21 cellular contexts compared by ENCODE assay signal in the genomic region with DNA sequence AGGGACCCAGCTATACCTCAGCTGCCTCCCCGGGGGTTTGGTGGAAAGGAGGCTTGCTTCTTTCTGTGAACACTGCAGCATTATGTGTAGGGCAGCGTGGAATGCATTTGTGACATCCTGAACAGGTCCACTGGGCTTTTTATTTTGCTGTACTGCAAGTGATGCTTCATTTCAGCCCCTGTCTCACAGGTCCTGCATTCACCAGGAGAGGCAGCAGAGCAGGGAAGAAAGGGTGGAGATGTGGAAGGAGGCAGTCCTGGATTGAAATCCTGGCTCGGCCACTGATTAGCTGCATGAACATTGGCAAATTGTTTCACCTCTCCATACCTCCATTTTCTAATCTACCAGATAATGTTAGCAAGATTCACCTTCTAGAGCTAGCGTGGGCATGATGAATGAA.
DNase-seq lines count a peak whose midpoint lies in the region; ATAC-seq, FAIRE-seq and TF ChIP-seq lines count a peak whose summit lies in the region.
"Had no signal": no experiment of that assay in that cellular context is flagged by ENCODE, and none has a peak within 500 bp of the region (broad histone marks: within the 10 kb centered on the region; RNA-seq: fewer than 3 reads in every experiment).

No MANE protein-coding gene starts in this region.

- H2BK120ac ChIP-seq in H1 (replicated peaks; ENCODE audit: low read depth, low read length) (no peak overlapping the region), H9 (ENCODE audit: low read depth, low read length, poor library complexity, severe bottlenecking) (no peak overlapping the region)

- H4K91ac ChIP-seq in H1 (replicated peaks; ENCODE audit: insufficient read length, low read length) (no peak overlapping the region), H9 (ENCODE audit: insufficient read length, low read depth, low read length) (no peak overlapping the region)

- 82% methylated on average over 4 of the region's 4 CpGs; no CpG with 5 or more reads in 1 of the 2 experiments for WGBS in H1 (ENCODE audit: extremely low coverage in 1 of 2, insufficient coverage in 1 of 2, insufficient read length in 1 of 2, insufficient replicate concordance in 2 of 2, low coverage in 1 of 2, low lambda C conversion rate in 2 of 2, missing lambda C conversion rate in 1 of 2), 2 experiments
- 85 to 87% (median 85%) methylated on average over 4 of the region's 4 CpGs for WGBS in adrenal gland, 4 donors
- no CpG with 5 or more reads among the region's 4 CpGs for WGBS in H9 (ENCODE audit: extremely low coverage, insufficient read length, low lambda C conversion rate)

- no peak overlapping the region for H3K23ac ChIP-seq in H1 (ENCODE audit: insufficient read length)
- no peak overlapping the region for H3K23ac ChIP-seq in H9 (ENCODE audit: insufficient read length, low read depth, low read length)

- H2BK15ac ChIP-seq in H1 (ENCODE audit: low read length) (no peak overlapping the region), H9 (ENCODE audit: low read depth, low read length) (no peak overlapping the region)

- no peak for TF ChIP-seq EP300 in H1 (IDR thresholded peaks at IDR 0.05; ENCODE audit: borderline replicate concordance in 1 of 2, low read depth in 2 of 2, low read length in 2 of 2)

- H3K4me3 ChIP-seq in BLaER1 (no peak overlapping the region), HFF-Myc (replicated peaks; ENCODE audit: low read depth, low read length) (no peak overlapping the region), H1 (ENCODE audit: extremely low read depth in 1 of 4, insufficient read depth in 2 of 4, low read depth in 3 of 4, low read length in 4 of 4) (no peak overlapping the region), adrenal gland (no peak overlapping the region)
- no peak overlapping the region for H3K4me3 ChIP-seq in CD8-positive, alpha-beta memory T cell (ENCODE audit: low read length)
- H3K4me3 ChIP-seq: GM23248 had no signal

- H3K9me3 Mint-ChIP-seq in CD8-positive, alpha-beta memory T cell, result no peaks in the 10 kb centered on the region
- H3K9me3 Mint-ChIP-seq in H9, result no peaks in the 10 kb centered on the region
- H3K9me3 Mint-ChIP-seq: CD4-positive, CD25-positive, alpha-beta regulatory T cell; IgD-negative memory B cell had no signal

- H4K8ac ChIP-seq in H1 (ENCODE audit: extremely low read depth, insufficient read depth, low read length), result no peak overlapping the region
- H4K8ac ChIP-seq in H9 (replicated peaks; ENCODE audit: insufficient read length, low read depth, low read length), result no peak overlapping the region

- H2BK12ac ChIP-seq in H1 (ENCODE audit: low read depth, low read length) (no peak overlapping the region), H9 (ENCODE audit: insufficient read length, low read depth, low read length) (no peak overlapping the region)

- H3K36me3 ChIP-seq in BLaER1 (no peaks in the 10 kb centered on the region), H1 (ENCODE audit: control insufficient read depth in 2 of 4, insufficient read depth in 4 of 4, low read length in 3 of 4) (no peaks in the 10 kb centered on the region), adrenal gland (replicated peaks in 1 of 2) (no peaks in the 10 kb centered on the region)
- H3K36me3 ChIP-seq in CD8-positive, alpha-beta memory T cell (ENCODE audit: insufficient read depth, low read length), result no peaks in the 10 kb centered on the region

- H3K4me3 Mint-ChIP-seq in CD8-positive, alpha-beta memory T cell, result no peak overlapping the region
- H3K4me3 Mint-ChIP-seq in H9, result no peak overlapping the region
- H3K4me3 Mint-ChIP-seq: CD4-positive, CD25-positive, alpha-beta regulatory T cell; IgD-negative memory B cell had no signal

- H3K36me3 Mint-ChIP-seq in CD8-positive, alpha-beta memory T cell, result no peaks in the 10 kb centered on the region
- no peaks in the 10 kb centered on the region for H3K36me3 Mint-ChIP-seq in H9 (ENCODE audit: insufficient read depth in 1 of 3, low read depth in 3 of 3)
- H3K36me3 Mint-ChIP-seq: CD4-positive, CD25-positive, alpha-beta regulatory T cell; IgD-negative memory B cell had no signal

- H3K18ac ChIP-seq in H1 (ENCODE audit: extremely low read depth, low read length) (no peak overlapping the region), H9 (ENCODE audit: insufficient read length, low read depth, low read length) (no peak overlapping the region)

- H3K27ac ChIP-seq in BLaER1 (no peak overlapping the region), H1 (ENCODE audit: low read depth, low read length) (no peak overlapping the region), adrenal gland (no peak overlapping the region), H9 (ENCODE audit: insufficient read length, low read depth, low read length) (no peak overlapping the region)
- no peak overlapping the region for H3K27ac ChIP-seq in CD8-positive, alpha-beta memory T cell (ENCODE audit: low read depth, low read length)
- H3K27ac ChIP-seq: GM23248 had no signal

- no peak overlapping the region for H3K56ac ChIP-seq in H1 (replicated peaks; ENCODE audit: insufficient read length, low read depth, low read length)
- no peak overlapping the region for H3K56ac ChIP-seq in H9 (ENCODE audit: insufficient read length, low read depth, low read length)

- TF ChIP-seq CTCF in HFF-Myc (IDR thresholded peaks at IDR 0.05; ENCODE audit: low read depth, low read length, missing control alignments) (peak; percentile 5), H1 (IDR thresholded peaks at IDR 0.05; ENCODE audit: control extremely low read depth in 1 of 3, insufficient read depth in 1 of 3, low read depth in 1 of 3, low read length in 3 of 3) (peak in 2 of 3 experiments; percentile 3 to 29; a peak in 2 of 4 replicates), adrenal gland (IDR thresholded peaks at IDR 0.05) (no peak), H9 (conservative IDR thresholded peaks at IDR 0.05) (no peak)

- POLR2A ChIA-PET in H1 (lab: Charles Lee; ENCODE audit: partially characterized antibody), result interaction anchor here (0.5 kb wide), 1 partner anchor 251 kb away, joined by 3 read pairs; no protein-coding TSS in a partner anchor
- POLR2A ChIA-PET in CD8-positive, alpha-beta memory T cell (lab: Charles Lee), result no interaction called here

- no peaks in the 10 kb centered on the region for H3K9me3 ChIP-seq in BLaER1
- H3K9me3 ChIP-seq in H1 (ENCODE audit: insufficient read depth in 2 of 2, low read depth in 1 of 2, low read length in 1 of 2), result no peaks in the 10 kb centered on the region
- no peaks in the 10 kb centered on the region for H3K9me3 ChIP-seq in adrenal gland (replicated peaks in 1 of 3)
- no peaks in the 10 kb centered on the region for H3K9me3 ChIP-seq in CD8-positive, alpha-beta memory T cell (ENCODE audit: low read length)
- no peaks in the 10 kb centered on the region for H3K9me3 ChIP-seq in H9 (ENCODE audit: control insufficient read depth, low read depth, low read length)

- H3K27me3 ChIP-seq in BLaER1 (no peaks in the 10 kb centered on the region), H1 (replicated peaks in 1 of 4; ENCODE audit: control insufficient read depth in 3 of 4, extremely low read depth in 1 of 4, insufficient read depth in 3 of 4, low read length in 3 of 4) (no peaks in the 10 kb centered on the region), adrenal gland (no peaks in the 10 kb centered on the region), H9 (ENCODE audit: insufficient read depth, low read length) (no peaks in the 10 kb centered on the region)
- H3K27me3 ChIP-seq in CD8-positive, alpha-beta memory T cell (ENCODE audit: insufficient read depth, low read length, poor library complexity, severe bottlenecking), result no peaks in the 10 kb centered on the region

- H4K5ac ChIP-seq in H1 (ENCODE audit: insufficient read length, low read depth, low read length) (no peak overlapping the region), H9 (ENCODE audit: insufficient read length, low read depth, low read length) (no peak overlapping the region)

- no peak overlapping the region for H3K4ac ChIP-seq in H1 (replicated peaks; ENCODE audit: insufficient read length, low read depth, low read length)
- no peak overlapping the region for H3K4ac ChIP-seq in H9 (ENCODE audit: low read depth, low read length)

- H3K79me2 ChIP-seq in H1 (ENCODE audit: control insufficient read depth in 1 of 2, insufficient read depth in 2 of 2, low read length in 2 of 2) (no peaks in the 10 kb centered on the region), H9 (ENCODE audit: insufficient read depth, low read length) (no peaks in the 10 kb centered on the region)

- H2BK5ac ChIP-seq in H1 (ENCODE audit: low read depth, low read length) (no peak overlapping the region), H9 (ENCODE audit: insufficient read length, low read length) (no peak overlapping the region)

- H3K9ac ChIP-seq in BLaER1, result no peak overlapping the region
- no peak overlapping the region for H3K9ac ChIP-seq in H1 (replicated peaks in 1 of 4; ENCODE audit: extremely low read depth in 1 of 4, low read depth in 3 of 4, low read length in 3 of 4)
- no peak overlapping the region for H3K9ac ChIP-seq in H9 (ENCODE audit: extremely low read depth, insufficient read length, low read length)
- H3K9ac ChIP-seq: GM23248 had no signal

- no peak overlapping the region for H3K14ac ChIP-seq in H1 (ENCODE audit: insufficient read length)
- H3K14ac ChIP-seq in H9 (ENCODE audit: insufficient read depth, low read length), result no peak overlapping the region

- H2BK20ac ChIP-seq in H1 (ENCODE audit: low read length) (no peak overlapping the region), H9 (ENCODE audit: low read depth, low read length, poor library complexity, severe bottlenecking) (no peak overlapping the region)

- no peak for TF ChIP-seq POLR2A in H1 (IDR thresholded peaks at IDR 0.05; ENCODE audit: control extremely low read depth in 1 of 2, low read depth in 2 of 2, low read length in 2 of 2)
- no peak for TF ChIP-seq POLR2A in H54 (IDR thresholded peaks at IDR 0.05; ENCODE audit: low read depth, low read length)
- no peak for TF ChIP-seq POLR2A in adrenal gland (IDR thresholded peaks at IDR 0.05)

- H3K4me2 ChIP-seq in BLaER1 (peak overlapping the region; percentile 81), H1 (ENCODE audit: insufficient read depth in 1 of 2, low read depth in 2 of 2, low read length in 2 of 2) (no peak overlapping the region), H9 (ENCODE audit: insufficient read depth, insufficient read length, low read length) (no peak overlapping the region)

- no peaks in the 10 kb centered on the region for H4K20me1 ChIP-seq in BLaER1
- no peaks in the 10 kb centered on the region for H4K20me1 ChIP-seq in H1 (replicated peaks in 1 of 2; ENCODE audit: control insufficient read depth in 1 of 2, insufficient read depth in 2 of 2, low read length in 2 of 2)
- no peaks in the 10 kb centered on the region for H4K20me1 ChIP-seq in H9 (ENCODE audit: control insufficient read depth, insufficient read depth, insufficient read length)

- H3K4me1 ChIP-seq in BLaER1, result peaks cover 93% of the 10 kb centered on the region
- peaks cover 0 to 4% (median 2%) of the 10 kb centered on the region in 4 experiments; a peak in 4 of 7 replicates for H3K4me1 ChIP-seq in H1 (replicated peaks in 1 of 4; ENCODE audit: control insufficient read depth in 3 of 4, insufficient read depth in 4 of 4, low read length in 3 of 4)
- H3K4me1 ChIP-seq in adrenal gland (replicated peaks in 1 of 2), result no peaks in the 10 kb centered on the region
- H3K4me1 ChIP-seq in CD8-positive, alpha-beta memory T cell (ENCODE audit: insufficient read depth, low read length), result no peaks in the 10 kb centered on the region
- peaks cover 3% of the 10 kb centered on the region; the same call in 1 of the 2 replicates for H3K4me1 ChIP-seq in H9 (ENCODE audit: insufficient read depth, low read length)

- ATAC-seq in SK-N-SH treated with all-trans-retinoic acid at 6 μM for 48 hours, result peak; percentile 26; the same call in 1 of the 3 replicates
- ATAC-seq: HCT116, HepG2 had no signal

- CTCF ChIA-PET in H1 (lab: Charles Lee; ENCODE audit: partially characterized antibody), result interaction anchor here (2.0 kb wide), 1 partner anchor 8 kb away, joined by 7 read pairs; no protein-coding TSS in a partner anchor
- CTCF ChIA-PET in CD8-positive, alpha-beta memory T cell (lab: Charles Lee), result no interaction called here

- H2AK5ac ChIP-seq in H1 (ENCODE audit: low read depth, low read length), result no peak overlapping the region
- H2AK5ac ChIP-seq in H9 (ENCODE audit: insufficient read length, low read length), result no peak overlapping the region

- FAIRE-seq in H1 (lab: Jason Lieb, UNC) (no peak), H54 (lab: Jason Lieb, UNC) (no peak)
- FAIRE-seq: GM12892, GM18507, HepG2 had no signal

- peak in 1 of 2 experiments; percentile 22; a peak in 1 of 4 replicates for TF ChIP-seq RAD21 in H1 (IDR thresholded peaks at IDR 0.05 in 1 of 2, conservative IDR thresholded peaks at IDR 0.05 in 1 of 2; ENCODE audit: low read depth in 2 of 2, low read length in 2 of 2)

- no peaks in the 10 kb centered on the region for H3K4me1 Mint-ChIP-seq in CD8-positive, alpha-beta memory T cell
- peaks cover 8 to 10% of the 10 kb centered on the region in 2 experiments for H3K4me1 Mint-ChIP-seq in H9

- intact Hi-C loops in adrenal gland (cut with DNase I), result no loop called here

- no peak overlapping the region for H2AFZ ChIP-seq in H1 (ENCODE audit: low read length)
- H2AFZ ChIP-seq in H9 (ENCODE audit: low read length), result no peak overlapping the region
- H2AFZ ChIP-seq: GM23248 had no signal

- no peak overlapping the region for H3T11ph ChIP-seq in H9 (ENCODE audit: low read length)

- DNase-seq in HFF-Myc (ENCODE audit: extremely low read depth, low read depth), result no peak
- peak in 1 of 2 experiments; percentile 24 for DNase-seq in H1 (ENCODE audit: low read depth in 1 of 2, low spot score in 2 of 2)
- DNase-seq in H54 (ENCODE audit: insufficient read length, low spot score), result no peak
- DNase-seq in adrenal gland, result no peak
- no peak for DNase-seq in CD8-positive, alpha-beta memory T cell
- no peak for DNase-seq in H9
- DNase-seq: C1 segment of cervical spinal cord; CD4-positive, CD25-positive, alpha-beta regulatory T cell; DMS153; DMS79; GDM1; GM23248; Karpas-422; KBM-7 had no signal

- no peak overlapping the region for H3K27ac Mint-ChIP-seq in CD8-positive, alpha-beta memory T cell
- no peak overlapping the region; a peak in 1 of 7 replicates for H3K27ac Mint-ChIP-seq in H9
- H3K27ac Mint-ChIP-seq: CD4-positive, CD25-positive, alpha-beta regulatory T cell; IgD-negative memory B cell had no signal

- H3K27me3 Mint-ChIP-seq in CD8-positive, alpha-beta memory T cell, result peaks cover 4 to 33% of the 10 kb centered on the region in 2 donors
- no peaks in the 10 kb centered on the region; the same call in 1 of the 2 replicates for H3K27me3 Mint-ChIP-seq in H9 (ENCODE audit: low read depth)

- H3K23me2 ChIP-seq in H1 (ENCODE audit: low read depth, low read length) (no peaks in the 10 kb centered on the region), H9 (ENCODE audit: insufficient read length, low read depth, low read length, poor library complexity, severe bottlenecking) (no peaks in the 10 kb centered on the region)

- H3K79me1 ChIP-seq in H1 (ENCODE audit: low read depth, low read length) (no peaks in the 10 kb centered on the region), H9 (ENCODE audit: insufficient read depth, low read depth, low read length, poor library complexity, severe bottlenecking) (no peaks in the 10 kb centered on the region)

Comparison
In these comparisons a context has a peak if more than half of its experiments do, and no peak if none do; other contexts are left out.
1. CTCF ChIP-seq: peak in HFF-Myc (single experiment) and H1 (2 of 3); none in adrenal gland (0 of 6) and H9 (single experiment).